18 cellular contexts compared by ENCODE assay signal in the genomic region with DNA sequence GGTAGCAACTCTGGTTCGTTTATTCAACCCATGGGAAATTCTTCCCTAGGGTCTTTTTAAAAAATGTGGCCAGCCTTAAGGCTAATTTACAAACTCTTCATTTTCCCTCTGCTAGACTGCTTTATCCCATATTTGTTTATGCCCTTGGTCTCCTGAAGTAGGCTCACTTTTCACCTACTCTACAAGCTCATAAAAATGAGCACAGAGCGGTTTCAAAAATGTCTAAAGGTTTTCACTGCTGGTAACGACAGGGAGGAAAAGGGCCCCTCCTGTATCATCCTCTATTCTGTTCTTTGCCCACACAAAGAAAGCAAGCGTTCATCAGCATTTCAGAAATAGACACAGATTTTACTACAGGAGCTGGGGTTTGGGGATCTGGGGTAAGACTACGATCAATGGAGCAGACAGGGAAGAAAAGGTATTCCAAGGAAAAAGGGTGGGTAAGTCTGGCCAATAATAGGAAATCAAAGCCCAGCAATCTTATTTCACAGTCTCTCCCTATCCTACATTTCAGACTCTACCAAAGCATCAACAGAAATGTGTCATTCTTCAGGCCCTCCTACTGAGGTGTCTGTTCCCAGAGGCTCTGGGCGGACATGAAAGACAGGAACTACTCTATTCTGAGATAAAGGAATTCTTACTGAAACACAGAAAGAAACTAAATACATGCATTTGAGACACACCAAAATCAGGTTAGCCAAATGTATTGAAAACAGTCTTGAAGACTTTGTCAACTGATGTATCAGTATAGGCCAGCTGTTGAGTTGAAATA.
A peak's percentile ranks its signal among the peaks of the same experiment; 100 is the strongest.
DNase-seq lines count a peak whose midpoint lies in the region; ATAC-seq and TF ChIP-seq lines count a peak whose summit lies in the region.
"Had no signal": no experiment of that assay in that cellular context is flagged by ENCODE, and none has a peak within 500 bp of the region (broad histone marks: within the 10 kb centered on the region; RNA-seq: fewer than 3 reads in every experiment).

No MANE protein-coding gene starts in this region.

- H3K9me3 Mint-ChIP-seq in chondrocyte (ENCODE audit: low read depth) (no peaks in the 10 kb centered on the region), mesothelial cell of epicardium (no peaks in the 10 kb centered on the region)
- H3K9me3 Mint-ChIP-seq in CD8-positive, alpha-beta memory T cell = no peaks in the 10 kb centered on the region
- H3K9me3 Mint-ChIP-seq: activated B cell treated with CpG ODN at 0.5 μM for 24 hours; activated naive CD4-positive, alpha-beta T cell treated with anti-CD3 and anti-CD28 coated beads for 36 hours had no signal

- POLR2A ChIA-PET in CD8-positive, alpha-beta memory T cell (lab: Charles Lee) = interaction anchor here (0.6 kb wide), 1 partner anchor 142 kb away, joined by 5 read pairs; no protein-coding TSS in a partner anchor

- H3K27me3 ChIP-seq in CD8-positive, alpha-beta memory T cell (ENCODE audit: insufficient read depth, low read length, poor library complexity, severe bottlenecking) = no peaks in the 10 kb centered on the region
- H3K27me3 ChIP-seq: tibial nerve had no signal

- ATAC-seq in SK-N-SH treated with all-trans-retinoic acid at 6 μM for 48 hours = no peak
- ATAC-seq: activated CD8-positive, alpha-beta T cell treated with anti-CD3 and anti-CD28 coated beads, Interleukin-2, amount 10 ng/mL, durations not matched to agents 7 days and 5 days had no signal

- peak overlapping the region; percentile 0 for H3K27ac ChIP-seq in KOPT-K1 (ENCODE audit: low read depth, low read length, poor library complexity, severe bottlenecking)
- H3K27ac ChIP-seq in CD8-positive, alpha-beta memory T cell (ENCODE audit: low read depth, low read length) = no peak overlapping the region

- H3K27me3 Mint-ChIP-seq in chondrocyte (ENCODE audit: low read depth) (no peaks in the 10 kb centered on the region), mesothelial cell of epicardium (ENCODE audit: low read depth) (no peaks in the 10 kb centered on the region)
- H3K27me3 Mint-ChIP-seq in CD8-positive, alpha-beta memory T cell = no peaks in the 10 kb centered on the region
- H3K27me3 Mint-ChIP-seq: activated B cell treated with CpG ODN at 0.5 μM for 24 hours had no signal

- H3K9me3 ChIP-seq in KOPT-K1 (ENCODE audit: insufficient read depth, low read length, poor library complexity, severe bottlenecking) = no peaks in the 10 kb centered on the region
- H3K9me3 ChIP-seq in CD8-positive, alpha-beta memory T cell (ENCODE audit: low read length) = no peaks in the 10 kb centered on the region
- H3K9me3 ChIP-seq: tibial nerve had no signal

- no peaks in the 10 kb centered on the region for H3K36me3 ChIP-seq in KOPT-K1 (ENCODE audit: insufficient read depth, low read length)
- H3K36me3 ChIP-seq in CD8-positive, alpha-beta memory T cell (ENCODE audit: insufficient read depth, low read length) = no peaks in the 10 kb centered on the region
- H3K36me3 ChIP-seq: tibial nerve had no signal

- CTCF ChIA-PET in CD8-positive, alpha-beta memory T cell (lab: Charles Lee) = no interaction called here

- peak overlapping the region; percentile 3 for H3K4me3 Mint-ChIP-seq in chondrocyte (ENCODE audit: unreplicated experiment)
- no peak overlapping the region for H3K4me3 Mint-ChIP-seq in mesothelial cell of epicardium
- no peak overlapping the region for H3K4me3 Mint-ChIP-seq in CD8-positive, alpha-beta memory T cell
- H3K4me3 Mint-ChIP-seq: activated B cell treated with CpG ODN at 0.5 μM for 24 hours; activated CD8-positive, alpha-beta T cell treated with anti-CD3 and anti-CD28 coated beads, Interleukin-2, amount 10 ng/mL, durations not matched to agents 7 days and 5 days; activated naive CD4-positive, alpha-beta T cell treated with anti-CD3 and anti-CD28 coated beads for 36 hours had no signal

- peaks cover 8% of the 10 kb centered on the region for H3K4me1 ChIP-seq in CD8-positive, alpha-beta memory T cell (ENCODE audit: insufficient read depth, low read length)

- DNase-seq in chondrocyte (ENCODE audit: low spot score) (no peak), mesothelial cell of epicardium (ENCODE audit: low spot score in 2 of 2, unreplicated experiment in 2 of 2) (no peak), superior temporal gyrus (ENCODE audit: extremely low spot score) (peak; percentile 73), NCI-H510A (lab: John Stamatoyannopoulos, UW) (no peak)
- no peak for DNase-seq in CD8-positive, alpha-beta memory T cell
- DNase-seq: activated B cell treated with CpG ODN at 0.5 μM for 24 hours; activated CD8-positive, alpha-beta T cell treated with anti-CD3 and anti-CD28 coated beads, Interleukin-2, amount 10 ng/mL, durations not matched to agents 7 days and 5 days; activated naive CD4-positive, alpha-beta T cell treated with anti-CD3 and anti-CD28 coated beads for 36 hours; activated T-cell treated with anti-CD3 and anti-CD28 coated beads, Interleukin-2, amount 50 U/mL, for 1 hour; cerebellar nuclear complex; KBM-7; NCI-H146; posterior cingulate gyrus; stimulated activated CD4-positive, alpha-beta T cell treated with anti-CD3 and anti-CD28 coated beads, Interleukin-2, amount 100 ng/mL, for 24 hours; stimulated activated naive CD4-positive, alpha-beta T cell treated with Interleukin-2 at 50 U/mL for 16 hours had no signal

- H3K27ac Mint-ChIP-seq in chondrocyte (ENCODE audit: unreplicated experiment) = peak overlapping the region; percentile 79
- peak overlapping the region; percentile 81 for H3K27ac Mint-ChIP-seq in mesothelial cell of epicardium
- peak overlapping the region in 1 of 8 donors; percentile 44 for H3K27ac Mint-ChIP-seq in CD8-positive, alpha-beta memory T cell
- H3K27ac Mint-ChIP-seq: activated B cell treated with CpG ODN at 0.5 μM for 24 hours; activated CD8-positive, alpha-beta T cell treated with anti-CD3 and anti-CD28 coated beads, Interleukin-2, amount 10 ng/mL, durations not matched to agents 7 days and 5 days; activated naive CD4-positive, alpha-beta T cell treated with anti-CD3 and anti-CD28 coated beads for 36 hours had no signal

- no peak for TF ChIP-seq CTCF in chondrocyte (IDR thresholded peaks at IDR 0.05)
- no peak for TF ChIP-seq CTCF in mesothelial cell of epicardium (IDR thresholded peaks at IDR 0.05; ENCODE audit: unreplicated experiment)

- no peak overlapping the region for H3K4me3 ChIP-seq in CD8-positive, alpha-beta memory T cell (ENCODE audit: low read length)
- H3K4me3 ChIP-seq: tibial nerve had no signal

- H3K36me3 Mint-ChIP-seq in chondrocyte (ENCODE audit: low read depth) (peaks cover 2% of the 10 kb centered on the region), mesothelial cell of epicardium (no peaks in the 10 kb centered on the region)
- no peaks in the 10 kb centered on the region for H3K36me3 Mint-ChIP-seq in CD8-positive, alpha-beta memory T cell

- H3K4me1 Mint-ChIP-seq in chondrocyte (ENCODE audit: low read depth) = peaks cover 29% of the 10 kb centered on the region
- H3K4me1 Mint-ChIP-seq in mesothelial cell of epicardium = peaks cover 44% of the 10 kb centered on the region
- peaks cover 44 to 66% (median 64%) of the 10 kb centered on the region in 3 donors for H3K4me1 Mint-ChIP-seq in CD8-positive, alpha-beta memory T cell

TF ChIP-seq in SK-N-SH treated with all-trans-retinoic acid at 6 μM for 48 hours, 23 proteins besides CTCF, POLR2A, EP300 and RAD21 (continues in another document):
- TF ChIP-seq ZNF565 (CRISPR knock-in tag; conservative IDR thresholded peaks at IDR 0.05; ENCODE audit: low read depth) (no peak), TOX (CRISPR knock-in tag; IDR thresholded peaks at IDR 0.05; ENCODE audit: borderline replicate concordance) (no peak), POU6F1 (CRISPR knock-in tag; IDR thresholded peaks at IDR 0.05; ENCODE audit: borderline replicate concordance, low read depth) (no peak), ZFP3 (CRISPR knock-in tag; IDR thresholded peaks at IDR 0.05) (no peak), PPARA (CRISPR knock-in tag; IDR thresholded peaks at IDR 0.05; ENCODE audit: borderline replicate concordance) (no peak), TSHZ2 (CRISPR knock-in tag; IDR thresholded peaks at IDR 0.05) (no peak), CSDC2 (CRISPR knock-in tag; IDR thresholded peaks at IDR 0.05) (no peak)
